28 cellular contexts compared by ENCODE assay signal in the genomic region with DNA sequence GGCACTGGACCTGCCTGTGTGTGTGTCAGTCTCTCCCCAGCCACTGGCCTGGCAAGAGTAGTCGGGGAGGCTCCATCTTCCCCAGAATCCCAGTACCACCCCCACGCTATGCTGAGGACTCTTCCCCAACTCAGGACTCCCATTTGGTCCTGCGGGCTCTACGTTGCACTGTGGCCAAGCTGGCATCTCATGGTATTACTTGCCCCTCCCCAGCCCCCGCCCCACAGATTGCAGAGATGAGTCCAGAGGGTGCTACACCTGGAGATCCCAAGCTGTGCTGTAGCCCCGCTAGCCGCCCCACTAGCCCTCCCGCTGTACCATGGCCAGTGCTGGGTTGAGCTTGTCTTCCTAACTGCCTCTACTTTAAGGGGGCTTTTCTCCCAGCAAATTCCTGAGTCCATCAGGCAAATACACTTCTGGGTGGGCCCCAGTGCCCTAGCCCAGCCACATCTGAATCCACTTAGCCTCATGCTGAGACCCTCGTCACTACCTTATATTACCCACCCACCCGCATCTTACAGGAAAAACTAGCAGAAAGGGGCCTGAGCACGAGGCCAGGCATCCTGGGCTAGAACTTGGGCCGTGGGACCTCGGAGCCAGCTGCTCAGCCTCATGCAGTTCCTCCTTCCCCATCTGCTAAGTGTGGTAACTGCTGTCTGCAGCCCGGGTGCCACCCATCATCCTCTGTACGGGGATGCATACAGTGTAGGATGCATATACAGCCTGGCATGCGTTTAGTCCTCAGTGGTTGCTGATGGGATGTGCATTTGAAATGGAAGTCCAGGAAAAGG.
"Had no signal": no experiment of that assay in that cellular context is flagged by ENCODE, and none has a peak within 500 bp of the region (broad histone marks: within the 10 kb centered on the region; RNA-seq: fewer than 3 reads in every experiment).

No MANE protein-coding gene starts in this region.

- ATAC-seq: foreskin keratinocyte; gastroesophageal sphincter; heart right ventricle; left ventricle myocardium superior; lower lobe of right lung; naive thymus-derived CD8-positive, alpha-beta T cell; sciatic nerve; stimulated activated memory B cell treated with anti-CD40 and anti-IgM and Interleukin-4, amounts not matched to agents 10 μg/mL and 1 μg/mL and 100 μg/mL, for 72 hours; stimulated activated naive CD8-positive, alpha-beta T cell treated with anti-CD3 and anti-CD28 coated beads, Interleukin-15, Interleukin-2, amounts not matched to agents 100 U/mL and 50 U/mL, for 24 hours had no signal

- H3K27me3 ChIP-seq: esophagus muscularis mucosa, gastroesophageal sphincter, heart right ventricle, right atrium auricular region, testis, tibial artery, upper lobe of left lung, uterus had no signal

- H3K4me1 Mint-ChIP-seq: immature natural killer cell; naive thymus-derived CD8-positive, alpha-beta T cell; nephron progenitor cell; stimulated activated memory B cell treated with anti-CD40 and anti-IgM and Interleukin-4, amounts not matched to agents 10 μg/mL and 1 μg/mL and 100 μg/mL, for 72 hours had no signal

- H3K36me3 Mint-ChIP-seq: immature natural killer cell; naive thymus-derived CD8-positive, alpha-beta T cell; stimulated activated memory B cell treated with anti-CD40 and anti-IgM and Interleukin-4, amounts not matched to agents 10 μg/mL and 1 μg/mL and 100 μg/mL, for 72 hours had no signal

- H3K4me3 ChIP-seq: coronary artery, esophagus muscularis mucosa, gastroesophageal sphincter, heart right ventricle, lower lobe of right lung, prostate gland, right atrium auricular region, testis, tibial artery, upper lobe of left lung, uterus had no signal

- H3K4me1 ChIP-seq: esophagus muscularis mucosa, foreskin keratinocyte, gastroesophageal sphincter, lower lobe of right lung, prostate gland, right atrium auricular region, testis, tibial artery, upper lobe of left lung, uterus had no signal

- H3K27me3 Mint-ChIP-seq: stimulated activated memory B cell treated with anti-CD40 and anti-IgM and Interleukin-4, amounts not matched to agents 10 μg/mL and 1 μg/mL and 100 μg/mL, for 72 hours had no signal

- FAIRE-seq: endothelial cell of umbilical vein had no signal

- H3K9me3 ChIP-seq: esophagus muscularis mucosa, gastroesophageal sphincter, heart right ventricle, lower lobe of right lung, prostate gland, right atrium auricular region, testis, tibial artery, upper lobe of left lung, uterus had no signal

- DNase-seq: dermis blood vessel endothelial cell; effector memory CD4-positive, alpha-beta T cell; foreskin keratinocyte; heart right ventricle; hippocampal formation; immature natural killer cell; islet precursor cell; kidney glomerular epithelial cell; left ventricle myocardium superior; lower lobe of right lung; naive thymus-derived CD8-positive, alpha-beta T cell; nephron progenitor cell; nucleus accumbens; stimulated activated CD4-positive, alpha-beta T cell treated with anti-CD3 and anti-CD28 coated beads, Interleukin-4, amount 100 ng/mL, for 4 hours; stimulated activated naive CD8-positive, alpha-beta T cell treated with anti-CD3 and anti-CD28 coated beads, Interleukin-15, Interleukin-2, amounts not matched to agents 100 U/mL and 50 U/mL, for 24 hours; substantia nigra; testis; upper lobe of left lung; uterus had no signal

- H3K36me3 ChIP-seq: esophagus muscularis mucosa, gastroesophageal sphincter, heart right ventricle, lower lobe of right lung, prostate gland, right atrium auricular region, tibial artery, upper lobe of left lung, uterus had no signal

- H3K9me3 Mint-ChIP-seq: immature natural killer cell; nephron progenitor cell; stimulated activated memory B cell treated with anti-CD40 and anti-IgM and Interleukin-4, amounts not matched to agents 10 μg/mL and 1 μg/mL and 100 μg/mL, for 72 hours had no signal

- H3K27ac ChIP-seq: coronary artery, esophagus muscularis mucosa, foreskin keratinocyte, gastroesophageal sphincter, heart right ventricle, lower lobe of right lung, prostate gland, right atrium auricular region, testis, tibial artery, upper lobe of left lung, uterus had no signal

- H3K4me3 Mint-ChIP-seq: immature natural killer cell; naive thymus-derived CD8-positive, alpha-beta T cell; nephron progenitor cell; stimulated activated memory B cell treated with anti-CD40 and anti-IgM and Interleukin-4, amounts not matched to agents 10 μg/mL and 1 μg/mL and 100 μg/mL, for 72 hours had no signal

- H3K27ac Mint-ChIP-seq: immature natural killer cell; nephron progenitor cell; stimulated activated memory B cell treated with anti-CD40 and anti-IgM and Interleukin-4, amounts not matched to agents 10 μg/mL and 1 μg/mL and 100 μg/mL, for 72 hours had no signal
